In genomic region chr18:8493141-8493540, GRCh38 we compare ENCODE assay signal across 23 cellular contexts.
A peak's percentile ranks its signal among the peaks of the same experiment; 100 is the strongest.
DNase-seq lines count a peak whose midpoint lies in the region; ATAC-seq and TF ChIP-seq lines count a peak whose summit lies in the region.
"Had no signal": no experiment of that assay in that cellular context is flagged by ENCODE, and none has a peak within 500 bp of the region (broad histone marks: within the 10 kb centered on the region; RNA-seq: fewer than 3 reads in every experiment).

No MANE protein-coding gene starts in this region.

- ATAC-seq in stimulated activated memory B cell treated with anti-CD40 and anti-IgM and Interleukin-4, amounts not matched to agents 10 μg/mL and 1 μg/mL and 100 μg/mL, for 72 hours: peak; percentile 24
- ATAC-seq: A549 had no signal

- H3K27ac Mint-ChIP-seq in stimulated activated memory B cell treated with anti-CD40 and anti-IgM and Interleukin-4, amounts not matched to agents 10 μg/mL and 1 μg/mL and 100 μg/mL, for 72 hours: no peak overlapping the region
- no peak overlapping the region for H3K27ac Mint-ChIP-seq in HFFc6
- H3K27ac Mint-ChIP-seq: CD14-positive monocyte; CD4-positive, alpha-beta T cell; CD8-positive, alpha-beta memory T cell had no signal

- peaks cover 9% of the 10 kb centered on the region for H3K27me3 ChIP-seq in osteoblast (ENCODE audit: insufficient read depth, low read length)
- no peaks in the 10 kb centered on the region for H3K27me3 ChIP-seq in thyroid gland
- H3K27me3 ChIP-seq: BE2C; BLaER1 treated with 17β-estradiol and CSF1 and Interleukin-3, amounts not matched to agents 10 nM and 100 nM had no signal

- H3K4me2 ChIP-seq in osteoblast (ENCODE audit: insufficient read depth, low read length): no peak overlapping the region
- H3K4me2 ChIP-seq: A549; BLaER1 treated with 17β-estradiol and CSF1 and Interleukin-3, amounts not matched to agents 10 nM and 100 nM had no signal

- no peaks in the 10 kb centered on the region for H3K36me3 ChIP-seq in osteoblast (ENCODE audit: insufficient read depth, low read length)
- H3K36me3 ChIP-seq in thyroid gland: no peaks in the 10 kb centered on the region
- H3K36me3 ChIP-seq: BE2C; BLaER1 treated with 17β-estradiol and CSF1 and Interleukin-3, amounts not matched to agents 10 nM and 100 nM had no signal

- 84 to 92% methylated on average over 4 of the region's 4 CpGs for WGBS in thyroid gland, 2 donors

- peaks cover 28% of the 10 kb centered on the region for H3K27me3 Mint-ChIP-seq in stimulated activated memory B cell treated with anti-CD40 and anti-IgM and Interleukin-4, amounts not matched to agents 10 μg/mL and 1 μg/mL and 100 μg/mL, for 72 hours
- peaks cover 40% of the 10 kb centered on the region for H3K27me3 Mint-ChIP-seq in HFFc6 (ENCODE audit: insufficient read depth)

- TF ChIP-seq CTCF in osteoblast (IDR thresholded peaks at IDR 0.05; ENCODE audit: extremely low read depth, low read depth, low read length): no peak
- no peak for TF ChIP-seq CTCF in HFFc6 (IDR thresholded peaks at IDR 0.05)
- TF ChIP-seq CTCF in thyroid gland (IDR thresholded peaks at IDR 0.05): no peak

- no peaks in the 10 kb centered on the region for H3K4me1 Mint-ChIP-seq in stimulated activated memory B cell treated with anti-CD40 and anti-IgM and Interleukin-4, amounts not matched to agents 10 μg/mL and 1 μg/mL and 100 μg/mL, for 72 hours
- H3K4me1 Mint-ChIP-seq in HFFc6 (ENCODE audit: low read depth): no peaks in the 10 kb centered on the region
- H3K4me1 Mint-ChIP-seq: CD14-positive monocyte; CD8-positive, alpha-beta memory T cell had no signal

- H3K36me3 Mint-ChIP-seq in stimulated activated memory B cell treated with anti-CD40 and anti-IgM and Interleukin-4, amounts not matched to agents 10 μg/mL and 1 μg/mL and 100 μg/mL, for 72 hours: no peaks in the 10 kb centered on the region
- H3K36me3 Mint-ChIP-seq in HFFc6 (ENCODE audit: low read depth): no peaks in the 10 kb centered on the region
- H3K36me3 Mint-ChIP-seq: CD14-positive monocyte; CD8-positive, alpha-beta memory T cell had no signal

- intact Hi-C loops in thyroid gland (cut with DNase I): no loop called here

- no peaks in the 10 kb centered on the region for H4K20me1 ChIP-seq in osteoblast (ENCODE audit: insufficient read depth, low read length)
- H4K20me1 ChIP-seq: BLaER1 treated with 17β-estradiol and CSF1 and Interleukin-3, amounts not matched to agents 10 nM and 100 nM had no signal

- H3K27ac ChIP-seq in osteoblast (ENCODE audit: low read depth, low read length): no peak overlapping the region
- no peak overlapping the region for H3K27ac ChIP-seq in thyroid gland
- H3K27ac ChIP-seq: A549; BLaER1 treated with 17β-estradiol and CSF1 and Interleukin-3, amounts not matched to agents 10 nM and 100 nM; GM23248 had no signal

- peak; percentile 19 for DNase-seq in activated CD8-positive, alpha-beta memory T cell treated with anti-CD3 and anti-CD28 coated beads for 24 hours
- DNase-seq in activated CD8-positive, alpha-beta memory T cell treated with anti-CD3 and anti-CD28 coated beads, Interleukin-2, amount 50 U/mL, for 4 hours: no peak
- DNase-seq in NCI-H69 (lab: John Stamatoyannopoulos, UW) (peak; percentile 72), osteoblast (ENCODE audit: insufficient read length, low spot score, missing footprints) (peak; percentile 62), HFFc6 (no peak), SK-N-DZ (ENCODE audit: low spot score) (no peak), thyroid gland (no peak)
- DNase-seq: 8988T; ACHN; AML-193; BE2C; CD4-positive, alpha-beta T cell; CD8-positive, alpha-beta memory T cell; DMS53; DMS79 treated with DMSO at 0.1 percent for 48 hours; GF-D8; GM23248; H7; HCEC 1CT had no signal

- H3K79me2 ChIP-seq in osteoblast (ENCODE audit: insufficient read depth, low read length): no peaks in the 10 kb centered on the region

- H3K4me3 ChIP-seq in osteoblast (ENCODE audit: insufficient read depth, low read length) (no peak overlapping the region), thyroid gland (replicated peaks in 1 of 3) (no peak overlapping the region)
- H3K4me3 ChIP-seq: A549; BLaER1 treated with 17β-estradiol and CSF1 and Interleukin-3, amounts not matched to agents 10 nM and 100 nM; GM23248 had no signal

- H3K9me3 Mint-ChIP-seq in stimulated activated memory B cell treated with anti-CD40 and anti-IgM and Interleukin-4, amounts not matched to agents 10 μg/mL and 1 μg/mL and 100 μg/mL, for 72 hours: peaks cover 2% of the 10 kb centered on the region
- no peaks in the 10 kb centered on the region for H3K9me3 Mint-ChIP-seq in HFFc6
- H3K9me3 Mint-ChIP-seq: CD4-positive, alpha-beta T cell had no signal

- no peak overlapping the region for H2AFZ ChIP-seq in osteoblast (ENCODE audit: low read length)
- H2AFZ ChIP-seq: GM23248 had no signal

- H3K4me1 ChIP-seq in osteoblast (ENCODE audit: insufficient read depth, low read length) (no peaks in the 10 kb centered on the region), thyroid gland (no peaks in the 10 kb centered on the region)
- H3K4me1 ChIP-seq: A549; BE2C; BLaER1 treated with 17β-estradiol and CSF1 and Interleukin-3, amounts not matched to agents 10 nM and 100 nM had no signal

- H3K9me3 ChIP-seq in osteoblast (ENCODE audit: low read depth, low read length) (no peaks in the 10 kb centered on the region), thyroid gland (no peaks in the 10 kb centered on the region)
- H3K9me3 ChIP-seq: BE2C had no signal

- no peak for TF ChIP-seq POLR2A in thyroid gland (IDR thresholded peaks at IDR 0.05)

- H3K4me3 Mint-ChIP-seq in stimulated activated memory B cell treated with anti-CD40 and anti-IgM and Interleukin-4, amounts not matched to agents 10 μg/mL and 1 μg/mL and 100 μg/mL, for 72 hours: no peak overlapping the region
- H3K4me3 Mint-ChIP-seq in HFFc6: no peak overlapping the region
- H3K4me3 Mint-ChIP-seq: CD14-positive monocyte; CD4-positive, alpha-beta T cell; CD8-positive, alpha-beta memory T cell had no signal

Comparison
In these comparisons a context has a peak if more than half of its experiments do, and no peak if none do; other contexts are left out.
1. DNase-seq: peak in activated CD8-positive, alpha-beta memory T cell treated with anti-CD3 and anti-CD28 coated beads for 24 hours (single experiment), NCI-H69 (single experiment) and osteoblast (single experiment); none in activated CD8-positive, alpha-beta memory T cell treated with anti-CD3 and anti-CD28 coated beads, Interleukin-2, amount 50 U/mL, for 4 hours (single experiment), HFFc6 (single experiment), SK-N-DZ (single experiment) and thyroid gland (0 of 2).